ENCODE assay signal across 11 cellular contexts in the genomic region with DNA sequence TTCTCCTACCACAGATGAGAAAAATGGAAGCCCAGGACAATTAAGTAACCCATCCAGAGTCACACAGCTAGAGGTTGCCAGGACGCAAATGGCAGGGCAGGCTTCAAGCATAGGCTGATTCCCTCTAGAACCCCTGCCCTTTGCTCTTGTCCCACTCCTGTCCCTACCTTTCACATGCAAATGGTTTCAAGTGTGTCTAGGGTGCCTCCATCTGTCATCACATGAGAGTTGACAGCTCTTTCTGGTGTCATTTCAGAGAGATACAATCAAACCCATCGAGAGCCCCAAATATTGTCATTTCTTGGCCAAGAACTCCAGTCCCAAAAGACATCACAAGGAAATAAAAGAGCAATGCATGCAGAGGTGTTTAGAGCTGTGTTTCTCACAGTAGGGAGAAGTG. TPM values are rescaled to one million over a fixed set of nuclear protein-coding genes. Genes with fewer than 3 reads are reported as not detected.
DNase-seq lines count a peak whose midpoint lies in the region; ATAC-seq and TF ChIP-seq lines count a peak whose summit lies in the region.
"Had no signal": no experiment of that assay in that cellular context is flagged by ENCODE, and none has a peak within 500 bp of the region (broad histone marks: within the 10 kb centered on the region; RNA-seq: fewer than 3 reads in every experiment).

No MANE protein-coding gene starts in this region.

- H3K79me1 ChIP-seq in mesenchymal stem cell (replicated peaks; ENCODE audit: low read length, poor library complexity, severe bottlenecking), result peaks cover 18% of the 10 kb centered on the region

- H4K8ac ChIP-seq in mesenchymal stem cell (ENCODE audit: low read length), result peak overlapping the region; percentile 25

- no peak overlapping the region for H3K9ac ChIP-seq in mesenchymal stem cell (ENCODE audit: low read length)

- no peak overlapping the region for H2BK12ac ChIP-seq in mesenchymal stem cell (ENCODE audit: low read length in 2 of 2)

- no peak overlapping the region for H3K23ac ChIP-seq in mesenchymal stem cell (ENCODE audit: low read length in 2 of 2)

- H3K14ac ChIP-seq in mesenchymal stem cell (ENCODE audit: low read length in 2 of 2), result no peak overlapping the region

- no peak overlapping the region for H3K4me2 ChIP-seq in mesenchymal stem cell (ENCODE audit: low read length, poor library complexity, severe bottlenecking)

- CTCF ChIA-PET in CD8-positive, alpha-beta T cell (lab: Charles Lee), result interaction anchor here (0.6 to 2.0 kb wide), 3 partner anchors 12 to 349 kb away, joined by 3 to 7 read pairs (median 5); no protein-coding TSS in a partner anchor
- CTCF ChIA-PET in activated B cell treated with CpG ODN at 0.5 μM for 24 hours (lab: Charles Lee), result interaction anchor here (0.7 to 1.5 kb wide), 2 partner anchors 30 to 62 kb away, joined by 3 to 6 read pairs; no protein-coding TSS in a partner anchor

- H4K91ac ChIP-seq in mesenchymal stem cell (ENCODE audit: low read length), result no peak overlapping the region

- no peak overlapping the region for H2BK15ac ChIP-seq in mesenchymal stem cell (ENCODE audit: low read depth, poor library complexity, severe bottlenecking)

- DNase-seq in CD14-positive monocyte (ENCODE audit: low spot score) (no peak), activated B cell treated with CpG ODN at 0.5 μM for 24 hours (no peak), mesenchymal stem cell (no peak), lower lobe of right lung (no peak), uterus (no peak)
- no peak for DNase-seq in CD8-positive, alpha-beta T cell
- DNase-seq: activated CD4-positive, alpha-beta T cell treated with anti-CD3 and anti-CD28 coated beads, Interleukin-2, amount 50 U/mL, for 48 hours; GDM1; NCI-H82 had no signal

- TF ChIP-seq POLR2A in uterus (IDR thresholded peaks at IDR 0.05), result no peak

- WGBS in mesenchymal stem cell, result 96% methylated on average over 2 of the region's 2 CpGs

- no peaks in the 10 kb centered on the region for H3K27me3 ChIP-seq in CD8-positive, alpha-beta T cell (ENCODE audit: insufficient read depth, low read length)
- H3K27me3 ChIP-seq in mesenchymal stem cell (ENCODE audit: control insufficient read depth in 1 of 2, insufficient read depth in 1 of 2, low read length in 2 of 2), result no peaks in the 10 kb centered on the region
- no peaks in the 10 kb centered on the region for H3K27me3 ChIP-seq in lower lobe of right lung (ENCODE audit: low read depth)
- H3K27me3 ChIP-seq in uterus, result no peaks in the 10 kb centered on the region
- H3K27me3 ChIP-seq: tibial nerve had no signal

- no peak overlapping the region for H3K4ac ChIP-seq in mesenchymal stem cell (ENCODE audit: low read depth in 1 of 2, low read length in 2 of 2)

- no peaks in the 10 kb centered on the region for H3K27me3 Mint-ChIP-seq in CD14-positive monocyte (ENCODE audit: low read depth in 3 of 3)
- H3K27me3 Mint-ChIP-seq in CD8-positive, alpha-beta T cell (ENCODE audit: low read depth), result no peaks in the 10 kb centered on the region
- no peaks in the 10 kb centered on the region for H3K27me3 Mint-ChIP-seq in activated B cell treated with CpG ODN at 0.5 μM for 24 hours

- H2BK5ac ChIP-seq in mesenchymal stem cell (ENCODE audit: low read depth, low read length, poor library complexity, severe bottlenecking), result no peak overlapping the region

- peaks cover 94% of the 10 kb centered on the region for H3K4me1 Mint-ChIP-seq in CD14-positive monocyte
- peaks cover 84% of the 10 kb centered on the region for H3K4me1 Mint-ChIP-seq in CD8-positive, alpha-beta T cell (ENCODE audit: low read depth)
- peaks cover 88% of the 10 kb centered on the region for H3K4me1 Mint-ChIP-seq in activated B cell treated with CpG ODN at 0.5 μM for 24 hours

- no peaks in the 10 kb centered on the region for H3K36me3 ChIP-seq in CD8-positive, alpha-beta T cell (ENCODE audit: insufficient read depth, low read length)
- H3K36me3 ChIP-seq in mesenchymal stem cell (ENCODE audit: control insufficient read depth in 1 of 2, insufficient read depth in 2 of 2, low read depth in 1 of 2, low read length in 2 of 2) (peaks cover 6 to 9% of the 10 kb centered on the region in 2 experiments), lower lobe of right lung (no peaks in the 10 kb centered on the region), uterus (no peaks in the 10 kb centered on the region)

- peak overlapping the region in 1 of 2 donors; percentile 76 for H3K4me3 Mint-ChIP-seq in CD14-positive monocyte
- H3K4me3 Mint-ChIP-seq in CD8-positive, alpha-beta T cell, result peak overlapping the region; percentile 51
- H3K4me3 Mint-ChIP-seq in activated B cell treated with CpG ODN at 0.5 μM for 24 hours, result peak overlapping the region; percentile 37

- POLR2A ChIA-PET in CD8-positive, alpha-beta T cell (lab: Charles Lee), result no interaction called here
- POLR2A ChIA-PET in activated B cell treated with CpG ODN at 0.5 μM for 24 hours (lab: Charles Lee), result interaction anchor here (0.6 to 3.2 kb wide), 10 partner anchors 8 to 34 kb away, joined by 3 to 40 read pairs (median 3); partner anchors contain the start of genes CCDC12 and NBEAL2

- ATAC-seq in CD8-positive, alpha-beta T cell, result no peak
- no peak for ATAC-seq in activated B cell treated with CpG ODN at 0.5 μM for 24 hours (ENCODE audit: low read depth)
- no peak for ATAC-seq in lower lobe of right lung
- ATAC-seq in HG03469 (IDR thresholded peaks at IDR 0.05; ENCODE audit: unreplicated experiment), result no peak

- intact Hi-C loops in CD14-positive monocyte (cut with micrococcal nuclease) (loop anchor here in 1 of 2 donors (5.0 to 10.0 kb wide), 2 partner anchors 34 to 548 kb away; partner anchors contain the start of genes CCR5AS and CCRL2), activated B cell treated with CpG ODN at 0.5 μM for 24 hours (cut with micrococcal nuclease) (loop anchor here (1.0 to 2.0 kb wide), 4 partner anchors 12 to 26 kb away; no protein-coding TSS in a partner anchor), lower lobe of right lung (cut with DNase I) (no loop called here), uterus (cut with DNase I; ENCODE audit: low total_unique reads) (no loop called here)
- intact Hi-C loops in CD8-positive, alpha-beta T cell (cut with DNase I, micrococcal nuclease), result loop anchor here in 1 of 2 experiments (5.0 kb wide), 1 partner anchor 896 kb away; no protein-coding TSS in a partner anchor

- H3K9me3 Mint-ChIP-seq in CD14-positive monocyte (peaks cover 0 to 2% (median 0%) of the 10 kb centered on the region in 7 donors), activated B cell treated with CpG ODN at 0.5 μM for 24 hours (no peaks in the 10 kb centered on the region)
- no peaks in the 10 kb centered on the region for H3K9me3 Mint-ChIP-seq in CD8-positive, alpha-beta T cell

- H3K36me3 Mint-ChIP-seq in CD14-positive monocyte (peaks cover 18 to 26% of the 10 kb centered on the region in 2 donors), activated B cell treated with CpG ODN at 0.5 μM for 24 hours (ENCODE audit: low read depth) (peaks cover 17% of the 10 kb centered on the region)
- peaks cover 9% of the 10 kb centered on the region for H3K36me3 Mint-ChIP-seq in CD8-positive, alpha-beta T cell

- H3K27ac ChIP-seq in CD8-positive, alpha-beta T cell (ENCODE audit: low read depth, low read length), result no peak overlapping the region
- H3K27ac ChIP-seq in mesenchymal stem cell (ENCODE audit: low read length, poor library complexity, severe bottlenecking), result no peak overlapping the region
- no peak overlapping the region for H3K27ac ChIP-seq in lower lobe of right lung
- no peak overlapping the region for H3K27ac ChIP-seq in uterus
- H3K27ac ChIP-seq: tibial nerve had no signal

- H3K4me1 ChIP-seq in CD8-positive, alpha-beta T cell (ENCODE audit: insufficient read depth, low read length), result peaks cover 90% of the 10 kb centered on the region
- H3K4me1 ChIP-seq in mesenchymal stem cell (ENCODE audit: control insufficient read depth, insufficient read depth, low read depth, low read length) (peaks cover 31% of the 10 kb centered on the region), lower lobe of right lung (peaks cover 95% of the 10 kb centered on the region), uterus (peaks cover 4 to 12% of the 10 kb centered on the region in 2 donors)

- no peak for TF ChIP-seq CTCF in CD14-positive monocyte (IDR thresholded peaks at IDR 0.05)
- TF ChIP-seq CTCF in CD8-positive, alpha-beta T cell (IDR thresholded peaks at IDR 0.05), result no peak
- TF ChIP-seq CTCF in activated B cell treated with CpG ODN at 0.5 μM for 24 hours (IDR thresholded peaks at IDR 0.05), result no peak
- TF ChIP-seq CTCF in lower lobe of right lung (IDR thresholded peaks at IDR 0.05), result no peak
- TF ChIP-seq CTCF in uterus (IDR thresholded peaks at IDR 0.05), result no peak

- H2AK5ac ChIP-seq in mesenchymal stem cell (ENCODE audit: low read length, severe bottlenecking), result no peak overlapping the region

- H3K4me3 ChIP-seq in CD8-positive, alpha-beta T cell (ENCODE audit: low read depth, low read length), result no peak overlapping the region
- no peak overlapping the region for H3K4me3 ChIP-seq in mesenchymal stem cell (ENCODE audit: insufficient read depth in 1 of 2, low read depth in 1 of 2, low read length in 2 of 2)
- no peak overlapping the region for H3K4me3 ChIP-seq in lower lobe of right lung
- no peak overlapping the region for H3K4me3 ChIP-seq in uterus
- H3K4me3 ChIP-seq: tibial nerve had no signal

- H3K27ac Mint-ChIP-seq in CD14-positive monocyte (peak overlapping the region; percentile 87 to 95 (median 93)), activated B cell treated with CpG ODN at 0.5 μM for 24 hours (peak overlapping the region; percentile 78)
- H3K27ac Mint-ChIP-seq in CD8-positive, alpha-beta T cell, result peak overlapping the region; percentile 82

- no peak overlapping the region for H2AFZ ChIP-seq in mesenchymal stem cell (ENCODE audit: low read depth, low read length)

- H2BK120ac ChIP-seq in mesenchymal stem cell (ENCODE audit: low read depth, low read length), result no peak overlapping the region

- H3K18ac ChIP-seq in mesenchymal stem cell (ENCODE audit: low read depth in 1 of 2, low read length in 2 of 2), result no peak overlapping the region

- H3K9me3 ChIP-seq in CD8-positive, alpha-beta T cell (ENCODE audit: low read length), result no peaks in the 10 kb centered on the region
- H3K9me3 ChIP-seq in mesenchymal stem cell (ENCODE audit: control insufficient read depth, low read length) (no peaks in the 10 kb centered on the region), lower lobe of right lung (no peaks in the 10 kb centered on the region), uterus (no peaks in the 10 kb centered on the region)
- H3K9me3 ChIP-seq: tibial nerve had no signal

RNA-seq across cellular contexts. Expression of gene CCDC12, which starts 23.7 kb away (rescaled TPM):
- 10 to 100 TPM; 50.1 to 55.8 TPM for polyA plus RNA-seq in CD14-positive monocyte
- total RNA-seq in CD8-positive, alpha-beta T cell, result 100 to 1,000 TPM in 1 of 2 experiments, 10 to 100 TPM in 1; 99.9 to 107 TPM
- total RNA-seq in activated B cell treated with CpG ODN at 0.5 μM for 24 hours, result 93.8 and 98.4 TPM in 2 replicates
- 25.6 TPM for polyA plus RNA-seq in mesenchymal stem cell (2013, experiment 1 of 2)
- 26.2 TPM for polyA plus RNA-seq in mesenchymal stem cell (2013, experiment 2 of 2)
- total RNA-seq in lower lobe of right lung, result 42.9 TPM
- 10 to 100 TPM in 3 of 4 donors, 1 to 10 TPM in 1; 4.1 to 92.0 (median 41.2) TPM for total RNA-seq in uterus

RNA-seq across cellular contexts. Expression of gene NBEAL2, which starts 26.7 kb away (rescaled TPM):
- 10 to 100 TPM; 10.4 to 17.3 TPM for polyA plus RNA-seq in CD14-positive monocyte
- 100 to 1,000 TPM; 187 to 201 TPM for total RNA-seq in CD8-positive, alpha-beta T cell
- 79.8 and 98.6 TPM in 2 replicates for total RNA-seq in activated B cell treated with CpG ODN at 0.5 μM for 24 hours
- 2.0 TPM for polyA plus RNA-seq in mesenchymal stem cell (2013, experiment 1 of 2)
- polyA plus RNA-seq in mesenchymal stem cell (2013, experiment 2 of 2), result 1.7 TPM
- total RNA-seq in lower lobe of right lung, result 97.0 TPM
- total RNA-seq in uterus, result 10 to 100 TPM; 13.1 to 41.1 (median 23.8) TPM
